Comparison of ENCODE assay signal across 8 cellular contexts in genomic region chr2:196927318-196928225, GRCh38. TPM values are rescaled to one million over a fixed set of nuclear protein-coding genes. Genes with fewer than 3 reads are reported as not detected.
DNase-seq lines count a peak whose midpoint lies in the region; ATAC-seq, FAIRE-seq and TF ChIP-seq lines count a peak whose summit lies in the region.

No MANE protein-coding gene starts in this region.

- ATAC-seq in effector memory CD8-positive, alpha-beta T cell (replicated peaks), result peak; percentile 20
- ATAC-seq in HG03025 (IDR thresholded peaks at IDR 0.05; ENCODE audit: low FRiP score, unreplicated experiment), result no peak

- peak overlapping the region; percentile 54 for H2AFZ ChIP-seq in ACC112 (ENCODE audit: low read length, unreplicated experiment)

- peaks cover 15 to 21% of the 10 kb centered on the region in 2 donors for H3K4me1 Mint-ChIP-seq in effector memory CD8-positive, alpha-beta T cell (ENCODE audit: low read depth in 2 of 2)

- FAIRE-seq in GM12891 (lab: Jason Lieb, UNC), result peak; percentile 70

- no peaks in the 10 kb centered on the region for H3K27me3 Mint-ChIP-seq in effector memory CD8-positive, alpha-beta T cell

- no peaks in the 10 kb centered on the region for H3K27me3 ChIP-seq in ACC112 (ENCODE audit: insufficient read depth, low read length)
- no peaks in the 10 kb centered on the region for H3K27me3 ChIP-seq in mucosa of stomach (ENCODE audit: control insufficient read depth, insufficient read depth, low read length)
- no peaks in the 10 kb centered on the region for H3K27me3 ChIP-seq in stomach smooth muscle (ENCODE audit: control insufficient read depth in 1 of 2, insufficient read depth in 2 of 2, low read length in 2 of 2)

- DNase-seq in GM12891 (ENCODE audit: insufficient read length, low spot score) (no peak), NCI-H1105 treated with DMSO at 0.1 percent for 48 hours (lab: John Stamatoyannopoulos, UW) (peak; percentile 77)
- peak; percentile 9 to 55 for DNase-seq in activated CD4-positive, alpha-beta T cell treated with anti-CD3 and anti-CD28 coated beads, Interleukin-2, amount 50 U/mL, for 24 hours (ENCODE audit: low read depth in 1 of 2, low spot score in 1 of 2)
- DNase-seq in effector memory CD8-positive, alpha-beta T cell, result peak; percentile 14 to 24 (median 14)

- peaks cover 16% of the 10 kb centered on the region for H3K36me3 Mint-ChIP-seq in effector memory CD8-positive, alpha-beta T cell (ENCODE audit: insufficient read depth)

- H3K9me3 ChIP-seq in mucosa of stomach (ENCODE audit: control insufficient read depth, low read length) (no peaks in the 10 kb centered on the region), stomach smooth muscle (ENCODE audit: control insufficient read depth in 2 of 2, low read length in 2 of 2) (no peaks in the 10 kb centered on the region)

- no peaks in the 10 kb centered on the region for H3K9me3 Mint-ChIP-seq in effector memory CD8-positive, alpha-beta T cell

- H3K27ac ChIP-seq in ACC112 (ENCODE audit: low read depth, low read length), result peak overlapping the region; percentile 87
- peak overlapping the region; percentile 77 for H3K27ac ChIP-seq in stomach smooth muscle (ENCODE audit: low read length)

- H3K4me3 ChIP-seq in ACC112 (ENCODE audit: low read depth, low read length), result peak overlapping the region; percentile 84
- H3K4me3 ChIP-seq in mucosa of stomach (ENCODE audit: low read length), result peak overlapping the region; percentile 52
- peak overlapping the region; percentile 86 to 89 for H3K4me3 ChIP-seq in stomach smooth muscle (ENCODE audit: low read length in 2 of 2)

- peak overlapping the region; percentile 90 to 95 for H3K4me3 Mint-ChIP-seq in effector memory CD8-positive, alpha-beta T cell

- 0 out of 2 replicates have a peak, but pooled peaks have one; percentile 31 for TF ChIP-seq POLR2A in GM12891 (IDR thresholded peaks at IDR 0.05; ENCODE audit: low read depth, low read length)

- H3K36me3 ChIP-seq in ACC112 (ENCODE audit: insufficient read depth, low read length) (no peaks in the 10 kb centered on the region), mucosa of stomach (ENCODE audit: control insufficient read depth, insufficient read depth, low read length) (no peaks in the 10 kb centered on the region), stomach smooth muscle (ENCODE audit: control insufficient read depth in 2 of 2, insufficient read depth in 2 of 2, low read length in 2 of 2) (no peaks in the 10 kb centered on the region)

- peaks cover 32% of the 10 kb centered on the region for H3K79me2 ChIP-seq in ACC112 (ENCODE audit: control insufficient read depth, insufficient read depth, low read length, unreplicated experiment)

- H3K4me1 ChIP-seq in ACC112 (ENCODE audit: control insufficient read depth, insufficient read depth, low read length, unreplicated experiment), result no peaks in the 10 kb centered on the region
- peaks cover 7% of the 10 kb centered on the region for H3K4me1 ChIP-seq in mucosa of stomach (ENCODE audit: control insufficient read depth, insufficient read depth, low read length)
- no peaks in the 10 kb centered on the region for H3K4me1 ChIP-seq in stomach smooth muscle (ENCODE audit: control insufficient read depth, insufficient read depth, low read length)

- H3K9ac ChIP-seq in mucosa of stomach (ENCODE audit: low read length) (peak overlapping the region; percentile 83), stomach smooth muscle (ENCODE audit: low read length in 2 of 2) (peak overlapping the region; percentile 78 to 86)

- peak overlapping the region; percentile 88 to 92 for H3K27ac Mint-ChIP-seq in effector memory CD8-positive, alpha-beta T cell

TF ChIP-seq in GM12891, 5 proteins besides CTCF, POLR2A, EP300 and RAD21:
- TF ChIP-seq SPI1 (IDR thresholded peaks at IDR 0.05; ENCODE audit: low read depth, low read length), result 0 out of 2 replicates have a peak, but pooled peaks have one; percentile 7
- TF ChIP-seq POU2F2 (IDR thresholded peaks at IDR 0.05; ENCODE audit: low read depth, low read length), result no peak
- no peak for TF ChIP-seq TAF1 (IDR thresholded peaks at IDR 0.05; ENCODE audit: low read depth, low read length)
- no peak for TF ChIP-seq POLR2AphosphoS5 (IDR thresholded peaks at IDR 0.05; ENCODE audit: low read depth, low read length)
- no peak for TF ChIP-seq PAX5 (IDR thresholded peaks at IDR 0.05; ENCODE audit: insufficient read depth, low read length, severe bottlenecking)
TF ChIP-seq in GM12891: peak in this region for 1.

RNA-seq across cellular contexts. Expression of gene PGAP1, which starts 1.1 kb away (rescaled TPM):
- polyA plus RNA-seq in GM12891 (2012; ENCODE audit: low read depth, missing spikeins), result 1.6 TPM
